17 cellular contexts compared by ENCODE assay signal in genomic region chr4:7625073-7625472, GRCh38.
DNase-seq lines count a peak whose midpoint lies in the region; ATAC-seq and TF ChIP-seq lines count a peak whose summit lies in the region.
"Had no signal": no experiment of that assay in that cellular context is flagged by ENCODE, and none has a peak within 500 bp of the region (broad histone marks: within the 10 kb centered on the region; RNA-seq: fewer than 3 reads in every experiment).

No MANE protein-coding gene starts in this region.

- peaks cover 3% of the 10 kb centered on the region for H3K4me1 Mint-ChIP-seq in WTC11
- H3K4me1 Mint-ChIP-seq: activated CD4-positive, alpha-beta T cell treated with anti-CD3 and anti-CD28 coated beads, Interleukin-2, amount 10 ng/mL, durations not matched to agents 7 days and 5 days had no signal

- no peak for TF ChIP-seq CTCF in uterus (IDR thresholded peaks at IDR 0.05)
- TF ChIP-seq CTCF in WTC11 (IDR thresholded peaks at IDR 0.05) = no peak

- ATAC-seq in WTC11 = no peak
- ATAC-seq: A549, foreskin keratinocyte had no signal

- no peaks in the 10 kb centered on the region for H3K9me3 ChIP-seq in MG63
- no peaks in the 10 kb centered on the region for H3K9me3 ChIP-seq in uterus

- DNase-seq in AG08395 (ENCODE audit: low spot score) (peak; percentile 80), MG63 (peak; percentile 67), amniotic stem cell (lab: John Stamatoyannopoulos, UW) (peak; percentile 2), hippocampal formation (lab: John Stamatoyannopoulos, UW) (peak; percentile 28 to 51), uterus (no peak), kidney glomerular epithelial cell (lab: John Stamatoyannopoulos, UW) (no peak), WTC11 (ENCODE audit: low spot score) (no peak), GM19238 (ENCODE audit: insufficient read length, low spot score) (no peak)
- DNase-seq: activated CD4-positive, alpha-beta T cell treated with anti-CD3 and anti-CD28 coated beads, Interleukin-2, amount 10 ng/mL, durations not matched to agents 7 days and 5 days; activated naive CD4-positive, alpha-beta T cell treated with anti-CD3 and anti-CD28 coated beads, Interleukin-2, amount 50 U/mL, for 16 hours; effector memory CD4-positive, alpha-beta T cell; foreskin keratinocyte; NCI-H1930; NCI-H510A treated with DMSO at 0.1 percent for 48 hours had no signal

- no peak overlapping the region for H3K4me3 Mint-ChIP-seq in WTC11
- H3K4me3 Mint-ChIP-seq: activated CD4-positive, alpha-beta T cell treated with anti-CD3 and anti-CD28 coated beads, Interleukin-2, amount 10 ng/mL, durations not matched to agents 7 days and 5 days; nephron; stimulated activated naive CD8-positive, alpha-beta T cell treated with anti-CD3 and anti-CD28 coated beads, Interleukin-15, Interleukin-2, amounts not matched to agents 100 ng/mL and 50 ng/mL, for 24 hours had no signal

- POLR2A ChIA-PET in WTC11 (lab: Charles Lee) = no interaction called here

- no peaks in the 10 kb centered on the region for H3K27me3 ChIP-seq in MG63
- no peaks in the 10 kb centered on the region for H3K27me3 ChIP-seq in uterus
- H3K27me3 ChIP-seq: foreskin keratinocyte had no signal

- intact Hi-C loops in uterus (cut with DNase I; ENCODE audit: low total_unique reads) = no loop called here

- H3K4me3 ChIP-seq in MG63 = no peak overlapping the region
- no peak overlapping the region for H3K4me3 ChIP-seq in uterus
- H3K4me3 ChIP-seq: A549 had no signal

- H3K36me3 Mint-ChIP-seq in WTC11 = peaks cover 7% of the 10 kb centered on the region

- no peaks in the 10 kb centered on the region for H3K4me1 ChIP-seq in uterus
- H3K4me1 ChIP-seq: foreskin keratinocyte had no signal

- H3K9me3 Mint-ChIP-seq in WTC11 = peaks cover 7% of the 10 kb centered on the region
- H3K9me3 Mint-ChIP-seq: activated CD4-positive, alpha-beta T cell treated with anti-CD3 and anti-CD28 coated beads, Interleukin-2, amount 10 ng/mL, durations not matched to agents 7 days and 5 days; nephron; stimulated activated naive CD8-positive, alpha-beta T cell treated with anti-CD3 and anti-CD28 coated beads, Interleukin-15, Interleukin-2, amounts not matched to agents 100 ng/mL and 50 ng/mL, for 24 hours had no signal

- CTCF ChIA-PET in WTC11 (lab: Charles Lee) = no interaction called here

- H3K36me3 ChIP-seq in MG63 (no peaks in the 10 kb centered on the region), uterus (no peaks in the 10 kb centered on the region)

- H3K27ac ChIP-seq in uterus = no peak overlapping the region
- H3K27ac ChIP-seq: A549, foreskin keratinocyte had no signal

- TF ChIP-seq POLR2A in uterus (IDR thresholded peaks at IDR 0.05) = no peak

- peaks cover 4% of the 10 kb centered on the region for H3K27me3 Mint-ChIP-seq in WTC11 (ENCODE audit: low read depth)
- H3K27me3 Mint-ChIP-seq: activated CD4-positive, alpha-beta T cell treated with anti-CD3 and anti-CD28 coated beads, Interleukin-2, amount 10 ng/mL, durations not matched to agents 7 days and 5 days had no signal

- no peak overlapping the region for H3K27ac Mint-ChIP-seq in WTC11
- H3K27ac Mint-ChIP-seq: activated CD4-positive, alpha-beta T cell treated with anti-CD3 and anti-CD28 coated beads, Interleukin-2, amount 10 ng/mL, durations not matched to agents 7 days and 5 days; nephron; stimulated activated naive CD8-positive, alpha-beta T cell treated with anti-CD3 and anti-CD28 coated beads, Interleukin-15, Interleukin-2, amounts not matched to agents 100 ng/mL and 50 ng/mL, for 24 hours had no signal

TF ChIP-seq in WTC11, 78 proteins besides CTCF, POLR2A, EP300 and RAD21:
- TF ChIP-seq ERG (CRISPR knock-in tag; IDR thresholded peaks at IDR 0.05) = no peak
- TF ChIP-seq GRHL2 (CRISPR knock-in tag; IDR thresholded peaks at IDR 0.05; ENCODE audit: insufficient replicate concordance, severe bottlenecking) = no peak
- TF ChIP-seq NR1H2 (CRISPR knock-in tag; IDR thresholded peaks at IDR 0.05) = no peak
- TF ChIP-seq FOXP1 (CRISPR knock-in tag; IDR thresholded peaks at IDR 0.05; ENCODE audit: borderline replicate concordance) = no peak
- no peak for TF ChIP-seq ZNF671 (CRISPR knock-in tag; IDR thresholded peaks at IDR 0.05)
- no peak for TF ChIP-seq MYBL2 (CRISPR knock-in tag; IDR thresholded peaks at IDR 0.05)
- TF ChIP-seq NR3C1 (CRISPR knock-in tag; conservative IDR thresholded peaks at IDR 0.05; ENCODE audit: low read depth) = no peak
- no peak for TF ChIP-seq ZNF138 (CRISPR knock-in tag; conservative IDR thresholded peaks at IDR 0.05)
- TF ChIP-seq, protein P1, sequence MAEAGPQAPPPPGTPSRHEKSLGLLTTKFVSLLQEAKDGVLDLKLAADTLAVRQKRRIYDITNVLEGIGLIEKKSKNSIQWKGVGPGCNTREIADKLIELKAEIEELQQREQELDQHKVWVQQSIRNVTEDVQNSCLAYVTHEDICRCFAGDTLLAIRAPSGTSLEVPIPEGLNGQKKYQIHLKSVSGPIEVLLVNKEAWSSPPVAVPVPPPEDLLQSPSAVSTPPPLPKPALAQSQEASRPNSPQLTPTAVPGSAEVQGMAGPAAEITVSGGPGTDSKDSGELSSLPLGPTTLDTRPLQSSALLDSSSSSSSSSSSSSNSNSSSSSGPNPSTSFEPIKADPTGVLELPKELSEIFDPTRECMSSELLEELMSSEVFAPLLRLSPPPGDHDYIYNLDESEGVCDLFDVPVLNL (CRISPR knock-in tag; IDR thresholded peaks at IDR 0.05; ENCODE audit: borderline replicate concordance, low read depth) = no peak
- no peak for TF ChIP-seq ATF3 (CRISPR knock-in tag; conservative IDR thresholded peaks at IDR 0.05)
- no peak for TF ChIP-seq ATF1 (CRISPR knock-in tag; IDR thresholded peaks at IDR 0.05)
- no peak for TF ChIP-seq GABPB1 (CRISPR knock-in tag; IDR thresholded peaks at IDR 0.05)
- TF ChIP-seq ZNF416 (CRISPR knock-in tag; IDR thresholded peaks at IDR 0.05) = no peak
- TF ChIP-seq TCF7 (CRISPR knock-in tag; IDR thresholded peaks at IDR 0.05; ENCODE audit: low read depth) = no peak
- TF ChIP-seq E2F1 (CRISPR knock-in tag; IDR thresholded peaks at IDR 0.05) = no peak
- TF ChIP-seq SMAD3 (CRISPR knock-in tag; IDR thresholded peaks at IDR 0.05; ENCODE audit: borderline replicate concordance) = no peak
- TF ChIP-seq ZNF219 (CRISPR knock-in tag; IDR thresholded peaks at IDR 0.05; ENCODE audit: borderline replicate concordance) = no peak
- TF ChIP-seq TEAD4 (CRISPR knock-in tag; IDR thresholded peaks at IDR 0.05) = no peak

Comparison
In these comparisons a context has a peak if more than half of its experiments do, and no peak if none do; other contexts are left out.
1. DNase-seq: peak in AG08395 (single experiment), MG63 (single experiment), amniotic stem cell (single experiment) and hippocampal formation (2 of 2); none in uterus (0 of 2), kidney glomerular epithelial cell (single experiment), WTC11 (single experiment) and GM19238 (single experiment).